In the genomic region with DNA sequence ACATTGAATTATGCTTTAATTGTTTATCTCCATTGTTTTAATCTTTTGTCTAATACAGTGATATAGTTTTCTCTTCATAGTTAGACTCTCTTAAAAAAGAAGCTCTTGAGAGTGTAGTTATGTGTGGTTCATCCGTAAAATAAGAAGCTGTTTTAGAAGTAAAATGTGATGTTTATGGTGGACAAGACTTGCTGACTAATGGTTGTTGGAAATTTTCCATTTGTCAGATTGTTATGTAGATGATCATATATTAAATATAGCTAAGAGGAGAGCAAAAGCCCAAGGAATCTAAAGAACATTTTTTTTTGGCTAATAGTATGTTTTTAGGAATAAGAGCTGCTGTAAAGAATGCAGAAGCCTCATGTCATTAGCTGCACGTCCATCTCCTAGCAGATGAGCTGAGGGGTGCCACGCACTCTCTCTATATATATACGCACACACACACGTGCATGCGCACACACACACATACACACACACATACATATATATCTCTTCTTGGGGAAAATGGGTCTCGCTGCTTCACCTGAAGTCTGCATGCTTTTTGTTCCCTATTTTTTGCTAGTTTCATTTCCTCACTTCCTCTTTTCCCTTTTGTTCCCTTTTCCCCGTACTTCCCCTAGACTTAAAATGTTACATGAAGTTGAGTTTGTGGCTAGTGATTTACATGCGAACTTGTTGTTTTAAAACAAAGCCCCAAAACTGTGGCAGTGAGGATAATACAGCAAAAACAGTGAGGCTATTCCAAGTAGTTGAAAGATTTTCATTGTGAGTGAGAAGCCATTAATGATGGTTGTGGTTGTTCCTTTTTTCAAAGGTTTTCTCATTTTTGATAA, we compare ENCODE assay signal across 1 cellular context.
A peak's percentile ranks its signal among the peaks of the same experiment; 100 is the strongest.
TF ChIP-seq lines count a peak whose summit lies in the region.

No MANE protein-coding gene starts in this region.

TF ChIP-seq in GM12878, 131 proteins besides CTCF, POLR2A, EP300 and RAD21 (continued from another document and continues in another):
- TF ChIP-seq, protein P1, sequence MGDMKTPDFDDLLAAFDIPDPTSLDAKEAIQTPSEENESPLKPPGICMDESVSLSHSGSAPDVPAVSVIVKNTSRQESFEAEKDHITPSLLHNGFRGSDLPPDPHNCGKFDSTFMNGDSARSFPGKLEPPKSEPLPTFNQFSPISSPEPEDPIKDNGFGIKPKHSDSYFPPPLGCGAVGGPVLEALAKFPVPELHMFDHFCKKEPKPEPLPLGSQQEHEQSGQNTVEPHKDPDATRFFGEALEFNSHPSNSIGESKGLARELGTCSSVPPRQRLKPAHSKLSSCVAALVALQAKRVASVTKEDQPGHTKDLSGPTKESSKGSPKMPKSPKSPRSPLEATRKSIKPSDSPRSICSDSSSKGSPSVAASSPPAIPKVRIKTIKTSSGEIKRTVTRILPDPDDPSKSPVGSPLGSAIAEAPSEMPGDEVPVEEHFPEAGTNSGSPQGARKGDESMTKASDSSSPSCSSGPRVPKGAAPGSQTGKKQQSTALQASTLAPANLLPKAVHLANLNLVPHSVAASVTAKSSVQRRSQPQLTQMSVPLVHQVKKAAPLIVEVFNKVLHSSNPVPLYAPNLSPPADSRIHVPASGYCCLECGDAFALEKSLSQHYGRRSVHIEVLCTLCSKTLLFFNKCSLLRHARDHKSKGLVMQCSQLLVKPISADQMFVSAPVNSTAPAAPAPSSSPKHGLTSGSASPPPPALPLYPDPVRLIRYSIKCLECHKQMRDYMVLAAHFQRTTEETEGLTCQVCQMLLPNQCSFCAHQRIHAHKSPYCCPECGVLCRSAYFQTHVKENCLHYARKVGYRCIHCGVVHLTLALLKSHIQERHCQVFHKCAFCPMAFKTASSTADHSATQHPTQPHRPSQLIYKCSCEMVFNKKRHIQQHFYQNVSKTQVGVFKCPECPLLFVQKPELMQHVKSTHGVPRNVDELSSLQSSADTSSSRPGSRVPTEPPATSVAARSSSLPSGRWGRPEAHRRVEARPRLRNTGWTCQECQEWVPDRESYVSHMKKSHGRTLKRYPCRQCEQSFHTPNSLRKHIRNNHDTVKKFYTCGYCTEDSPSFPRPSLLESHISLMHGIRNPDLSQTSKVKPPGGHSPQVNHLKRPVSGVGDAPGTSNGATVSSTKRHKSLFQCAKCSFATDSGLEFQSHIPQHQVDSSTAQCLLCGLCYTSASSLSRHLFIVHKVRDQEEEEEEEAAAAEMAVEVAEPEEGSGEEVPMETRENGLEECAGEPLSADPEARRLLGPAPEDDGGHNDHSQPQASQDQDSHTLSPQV (IDR thresholded peaks at IDR 0.05) = no peak; the same call in 1 of the 2 replicates
- TF ChIP-seq, protein P2, sequence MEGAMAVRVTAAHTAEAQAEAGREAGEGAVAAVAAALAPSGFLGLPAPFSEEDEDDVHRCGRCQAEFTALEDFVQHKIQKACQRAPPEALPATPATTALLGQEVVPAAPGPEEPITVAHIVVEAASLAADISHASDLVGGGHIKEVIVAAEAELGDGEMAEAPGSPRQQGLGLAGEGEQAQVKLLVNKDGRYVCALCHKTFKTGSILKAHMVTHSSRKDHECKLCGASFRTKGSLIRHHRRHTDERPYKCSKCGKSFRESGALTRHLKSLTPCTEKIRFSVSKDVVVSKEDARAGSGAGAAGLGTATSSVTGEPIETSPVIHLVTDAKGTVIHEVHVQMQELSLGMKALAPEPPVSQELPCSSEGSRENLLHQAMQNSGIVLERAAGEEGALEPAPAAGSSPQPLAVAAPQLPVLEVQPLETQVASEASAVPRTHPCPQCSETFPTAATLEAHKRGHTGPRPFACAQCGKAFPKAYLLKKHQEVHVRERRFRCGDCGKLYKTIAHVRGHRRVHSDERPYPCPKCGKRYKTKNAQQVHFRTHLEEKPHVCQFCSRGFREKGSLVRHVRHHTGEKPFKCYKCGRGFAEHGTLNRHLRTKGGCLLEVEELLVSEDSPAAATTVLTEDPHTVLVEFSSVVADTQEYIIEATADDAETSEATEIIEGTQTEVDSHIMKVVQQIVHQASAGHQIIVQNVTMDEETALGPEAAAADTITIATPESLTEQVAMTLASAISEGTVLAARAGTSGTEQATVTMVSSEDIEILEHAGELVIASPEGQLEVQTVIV (IDR thresholded peaks at IDR 0.05; ENCODE audit: borderline replicate concordance, partially characterized antibody) = no peak
- TF ChIP-seq HDAC2 (IDR thresholded peaks at IDR 0.05) (0 out of 2 replicates have a peak, but pooled peaks have one; percentile 36), RB1 (IDR thresholded peaks at IDR 0.05; ENCODE audit: borderline replicate concordance) (peak; percentile 36; the same call in 1 of the 2 replicates), MEF2A (IDR thresholded peaks at IDR 0.05; ENCODE audit: insufficient read depth, low read depth, low read length) (peak; percentile 92), ESRRA (IDR thresholded peaks at IDR 0.05; ENCODE audit: low read length) (no peak), SUZ12 (IDR thresholded peaks at IDR 0.05; ENCODE audit: unreplicated experiment) (no peak), EZH2 (IDR thresholded peaks at IDR 0.05; ENCODE audit: borderline replicate concordance, control insufficient read depth, low read depth, low read length) (no peak), SMAD5 (IDR thresholded peaks at IDR 0.05; ENCODE audit: low read depth) (peak; percentile 48; the same call in 1 of the 2 replicates), TBL1XR1 (IDR thresholded peaks at IDR 0.05; ENCODE audit: low read depth, low read length) (peak; percentile 75), MXI1 (IDR thresholded peaks at IDR 0.05; ENCODE audit: low read depth, low read length) (no peak; the same call in 1 of the 2 replicates), RFX5 (IDR thresholded peaks at IDR 0.05; ENCODE audit: low read depth, low read length) (no peak), HDGF (IDR thresholded peaks at IDR 0.05) (peak; percentile 80), SIN3A (IDR thresholded peaks at IDR 0.05; ENCODE audit: low read depth, low read length) (no peak), NRF1 (conservative IDR thresholded peaks at IDR 0.05; ENCODE audit: low read depth, low read length) (no peak), BCL11A (IDR thresholded peaks at IDR 0.05; ENCODE audit: low read depth, low read length) (peak; percentile 95), SREBF2 (IDR thresholded peaks at IDR 0.05; ENCODE audit: low read length) (no peak), IKZF2 (IDR thresholded peaks at IDR 0.05) (peak; percentile 100), BACH1 (IDR thresholded peaks at IDR 0.05; ENCODE audit: borderline replicate concordance) (peak; percentile 95), RCOR1 (conservative IDR thresholded peaks at IDR 0.05; ENCODE audit: low read depth, low read length) (peak; percentile 72; the same call in 1 of the 2 replicates), ZNF384 (IDR thresholded peaks at IDR 0.05; ENCODE audit: borderline replicate concordance, low read depth, low read length) (no peak), RAD51 (IDR thresholded peaks at IDR 0.05) (peak; percentile 64), ZBED1 (IDR thresholded peaks at IDR 0.05; ENCODE audit: borderline replicate concordance) (peak; percentile 97), NR2F1 (conservative IDR thresholded peaks at IDR 0.05) (peak; percentile 73; the same call in 1 of the 2 replicates), YBX1 (IDR thresholded peaks at IDR 0.05) (no peak), SIX5 (IDR thresholded peaks at IDR 0.05; ENCODE audit: low read depth, low read length, severe bottlenecking) (no peak), YY1 (IDR thresholded peaks at IDR 0.05; ENCODE audit: low read depth, low read length) (peak; percentile 67)
- TF ChIP-seq, protein P3, sequence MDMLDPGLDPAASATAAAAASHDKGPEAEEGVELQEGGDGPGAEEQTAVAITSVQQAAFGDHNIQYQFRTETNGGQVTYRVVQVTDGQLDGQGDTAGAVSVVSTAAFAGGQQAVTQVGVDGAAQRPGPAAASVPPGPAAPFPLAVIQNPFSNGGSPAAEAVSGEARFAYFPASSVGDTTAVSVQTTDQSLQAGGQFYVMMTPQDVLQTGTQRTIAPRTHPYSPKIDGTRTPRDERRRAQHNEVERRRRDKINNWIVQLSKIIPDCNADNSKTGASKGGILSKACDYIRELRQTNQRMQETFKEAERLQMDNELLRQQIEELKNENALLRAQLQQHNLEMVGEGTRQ (IDR thresholded peaks at IDR 0.05; ENCODE audit: borderline replicate concordance, low read depth, low read length) = no peak
- TF ChIP-seq, protein P4, sequence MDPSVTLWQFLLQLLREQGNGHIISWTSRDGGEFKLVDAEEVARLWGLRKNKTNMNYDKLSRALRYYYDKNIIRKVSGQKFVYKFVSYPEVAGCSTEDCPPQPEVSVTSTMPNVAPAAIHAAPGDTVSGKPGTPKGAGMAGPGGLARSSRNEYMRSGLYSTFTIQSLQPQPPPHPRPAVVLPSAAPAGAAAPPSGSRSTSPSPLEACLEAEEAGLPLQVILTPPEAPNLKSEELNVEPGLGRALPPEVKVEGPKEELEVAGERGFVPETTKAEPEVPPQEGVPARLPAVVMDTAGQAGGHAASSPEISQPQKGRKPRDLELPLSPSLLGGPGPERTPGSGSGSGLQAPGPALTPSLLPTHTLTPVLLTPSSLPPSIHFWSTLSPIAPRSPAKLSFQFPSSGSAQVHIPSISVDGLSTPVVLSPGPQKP (IDR thresholded peaks at IDR 0.05; ENCODE audit: low read depth, low read length) = no peak
- TF ChIP-seq, protein P5, sequence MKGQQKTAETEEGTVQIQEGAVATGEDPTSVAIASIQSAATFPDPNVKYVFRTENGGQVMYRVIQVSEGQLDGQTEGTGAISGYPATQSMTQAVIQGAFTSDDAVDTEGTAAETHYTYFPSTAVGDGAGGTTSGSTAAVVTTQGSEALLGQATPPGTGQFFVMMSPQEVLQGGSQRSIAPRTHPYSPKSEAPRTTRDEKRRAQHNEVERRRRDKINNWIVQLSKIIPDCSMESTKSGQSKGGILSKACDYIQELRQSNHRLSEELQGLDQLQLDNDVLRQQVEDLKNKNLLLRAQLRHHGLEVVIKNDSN (IDR thresholded peaks at IDR 0.05; ENCODE audit: borderline replicate concordance, extremely low read length, insufficient read depth, low read depth, low read length) = no peak
- TF ChIP-seq, protein P6, sequence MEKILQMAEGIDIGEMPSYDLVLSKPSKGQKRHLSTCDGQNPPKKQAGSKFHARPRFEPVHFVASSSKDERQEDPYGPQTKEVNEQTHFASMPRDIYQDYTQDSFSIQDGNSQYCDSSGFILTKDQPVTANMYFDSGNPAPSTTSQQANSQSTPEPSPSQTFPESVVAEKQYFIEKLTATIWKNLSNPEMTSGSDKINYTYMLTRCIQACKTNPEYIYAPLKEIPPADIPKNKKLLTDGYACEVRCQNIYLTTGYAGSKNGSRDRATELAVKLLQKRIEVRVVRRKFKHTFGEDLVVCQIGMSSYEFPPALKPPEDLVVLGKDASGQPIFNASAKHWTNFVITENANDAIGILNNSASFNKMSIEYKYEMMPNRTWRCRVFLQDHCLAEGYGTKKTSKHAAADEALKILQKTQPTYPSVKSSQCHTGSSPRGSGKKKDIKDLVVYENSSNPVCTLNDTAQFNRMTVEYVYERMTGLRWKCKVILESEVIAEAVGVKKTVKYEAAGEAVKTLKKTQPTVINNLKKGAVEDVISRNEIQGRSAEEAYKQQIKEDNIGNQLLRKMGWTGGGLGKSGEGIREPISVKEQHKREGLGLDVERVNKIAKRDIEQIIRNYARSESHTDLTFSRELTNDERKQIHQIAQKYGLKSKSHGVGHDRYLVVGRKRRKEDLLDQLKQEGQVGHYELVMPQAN (conservative IDR thresholded peaks at IDR 0.05) = no peak
- TF ChIP-seq, protein P7, sequence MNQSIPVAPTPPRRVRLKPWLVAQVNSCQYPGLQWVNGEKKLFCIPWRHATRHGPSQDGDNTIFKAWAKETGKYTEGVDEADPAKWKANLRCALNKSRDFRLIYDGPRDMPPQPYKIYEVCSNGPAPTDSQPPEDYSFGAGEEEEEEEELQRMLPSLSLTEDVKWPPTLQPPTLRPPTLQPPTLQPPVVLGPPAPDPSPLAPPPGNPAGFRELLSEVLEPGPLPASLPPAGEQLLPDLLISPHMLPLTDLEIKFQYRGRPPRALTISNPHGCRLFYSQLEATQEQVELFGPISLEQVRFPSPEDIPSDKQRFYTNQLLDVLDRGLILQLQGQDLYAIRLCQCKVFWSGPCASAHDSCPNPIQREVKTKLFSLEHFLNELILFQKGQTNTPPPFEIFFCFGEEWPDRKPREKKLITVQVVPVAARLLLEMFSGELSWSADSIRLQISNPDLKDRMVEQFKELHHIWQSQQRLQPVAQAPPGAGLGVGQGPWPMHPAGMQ (IDR thresholded peaks at IDR 0.05; ENCODE audit: borderline replicate concordance) = no peak; the same call in 1 of the 2 replicates
- TF ChIP-seq, protein P8, sequence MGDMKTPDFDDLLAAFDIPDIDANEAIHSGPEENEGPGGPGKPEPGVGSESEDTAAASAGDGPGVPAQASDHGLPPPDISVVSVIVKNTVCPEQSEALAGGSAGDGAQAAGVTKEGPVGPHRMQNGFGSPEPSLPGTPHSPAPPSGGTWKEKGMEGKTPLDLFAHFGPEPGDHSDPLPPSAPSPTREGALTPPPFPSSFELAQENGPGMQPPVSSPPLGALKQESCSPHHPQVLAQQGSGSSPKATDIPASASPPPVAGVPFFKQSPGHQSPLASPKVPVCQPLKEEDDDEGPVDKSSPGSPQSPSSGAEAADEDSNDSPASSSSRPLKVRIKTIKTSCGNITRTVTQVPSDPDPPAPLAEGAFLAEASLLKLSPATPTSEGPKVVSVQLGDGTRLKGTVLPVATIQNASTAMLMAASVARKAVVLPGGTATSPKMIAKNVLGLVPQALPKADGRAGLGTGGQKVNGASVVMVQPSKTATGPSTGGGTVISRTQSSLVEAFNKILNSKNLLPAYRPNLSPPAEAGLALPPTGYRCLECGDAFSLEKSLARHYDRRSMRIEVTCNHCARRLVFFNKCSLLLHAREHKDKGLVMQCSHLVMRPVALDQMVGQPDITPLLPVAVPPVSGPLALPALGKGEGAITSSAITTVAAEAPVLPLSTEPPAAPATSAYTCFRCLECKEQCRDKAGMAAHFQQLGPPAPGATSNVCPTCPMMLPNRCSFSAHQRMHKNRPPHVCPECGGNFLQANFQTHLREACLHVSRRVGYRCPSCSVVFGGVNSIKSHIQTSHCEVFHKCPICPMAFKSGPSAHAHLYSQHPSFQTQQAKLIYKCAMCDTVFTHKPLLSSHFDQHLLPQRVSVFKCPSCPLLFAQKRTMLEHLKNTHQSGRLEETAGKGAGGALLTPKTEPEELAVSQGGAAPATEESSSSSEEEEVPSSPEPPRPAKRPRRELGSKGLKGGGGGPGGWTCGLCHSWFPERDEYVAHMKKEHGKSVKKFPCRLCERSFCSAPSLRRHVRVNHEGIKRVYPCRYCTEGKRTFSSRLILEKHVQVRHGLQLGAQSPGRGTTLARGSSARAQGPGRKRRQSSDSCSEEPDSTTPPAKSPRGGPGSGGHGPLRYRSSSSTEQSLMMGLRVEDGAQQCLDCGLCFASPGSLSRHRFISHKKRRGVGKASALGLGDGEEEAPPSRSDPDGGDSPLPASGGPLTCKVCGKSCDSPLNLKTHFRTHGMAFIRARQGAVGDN (IDR thresholded peaks at IDR 0.05) = peak; percentile 59
- TF ChIP-seq, protein P9, sequence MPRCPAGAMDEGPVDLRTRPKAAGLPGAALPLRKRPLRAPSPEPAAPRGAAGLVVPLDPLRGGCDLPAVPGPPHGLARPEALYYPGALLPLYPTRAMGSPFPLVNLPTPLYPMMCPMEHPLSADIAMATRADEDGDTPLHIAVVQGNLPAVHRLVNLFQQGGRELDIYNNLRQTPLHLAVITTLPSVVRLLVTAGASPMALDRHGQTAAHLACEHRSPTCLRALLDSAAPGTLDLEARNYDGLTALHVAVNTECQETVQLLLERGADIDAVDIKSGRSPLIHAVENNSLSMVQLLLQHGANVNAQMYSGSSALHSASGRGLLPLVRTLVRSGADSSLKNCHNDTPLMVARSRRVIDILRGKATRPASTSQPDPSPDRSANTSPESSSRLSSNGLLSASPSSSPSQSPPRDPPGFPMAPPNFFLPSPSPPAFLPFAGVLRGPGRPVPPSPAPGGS (IDR thresholded peaks at IDR 0.05; ENCODE audit: borderline replicate concordance, insufficient read depth, low read depth, low read length, poor library complexity, severe bottlenecking) = peak; percentile 85
